In the genomic region with DNA sequence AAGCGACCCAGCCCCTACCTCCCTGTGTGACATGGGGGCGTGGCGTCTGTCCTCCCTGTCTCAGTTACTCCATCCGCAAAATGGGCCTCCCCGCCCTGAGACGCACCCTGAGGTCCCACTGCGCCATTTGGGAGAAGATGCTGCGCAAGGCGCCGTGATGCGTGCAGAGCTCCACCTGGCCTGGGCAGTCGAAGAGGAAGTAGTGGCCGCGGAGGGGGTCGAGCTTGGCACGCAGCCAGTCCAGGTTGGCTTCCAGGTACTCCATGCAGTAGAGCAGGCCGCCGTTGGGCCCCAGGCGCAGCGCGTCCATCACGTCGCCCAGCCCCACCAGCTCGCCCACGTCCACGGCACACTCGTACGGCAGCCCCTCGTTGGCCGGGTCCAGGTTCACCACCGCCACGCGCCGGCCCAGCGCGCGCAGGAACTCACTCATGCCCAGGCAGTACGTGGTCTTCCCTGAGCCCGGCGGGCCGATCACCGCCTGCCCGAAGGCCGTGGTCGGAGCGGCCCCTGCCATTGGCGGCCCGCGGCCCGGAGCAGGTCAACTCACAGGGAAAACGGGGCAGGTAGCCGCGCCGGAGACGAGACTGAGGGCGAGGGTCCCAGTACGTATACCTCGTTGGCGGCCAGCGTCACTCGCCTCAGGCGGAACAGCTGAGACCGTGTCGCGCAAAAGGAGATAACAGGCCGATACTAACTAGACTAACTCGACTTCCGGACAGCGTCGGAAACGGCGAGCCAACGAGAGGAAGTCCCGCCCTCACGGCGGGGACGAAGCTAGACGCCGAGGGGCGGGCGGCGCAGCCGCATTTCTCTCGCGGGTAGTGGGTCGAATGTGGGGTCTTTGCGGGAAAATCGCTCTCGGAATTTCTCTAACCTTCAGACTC, we compare ENCODE assay signal across 8 cellular contexts. TPM values are rescaled to one million over a fixed set of nuclear protein-coding genes. Genes with fewer than 3 reads are reported as not detected.
A peak's percentile ranks its signal among the peaks of the same experiment; 100 is the strongest.
DNase-seq lines count a peak whose midpoint lies in the region; ATAC-seq and TF ChIP-seq lines count a peak whose summit lies in the region.

A gene (minus strand): TSS at position 704 of the 887 bp plus-strand sequence. CDS start 187 bp downstream, at position 517.

- TF ChIP-seq POLR2A in suprapubic skin (IDR thresholded peaks at IDR 0.05), result peak in 1 of 2 donors; percentile 63

- TF ChIP-seq CTCF in GM23338 (conservative IDR thresholded peaks at IDR 0.05; ENCODE audit: low read depth in 2 of 2) (no peak), SK-N-SH (IDR thresholded peaks at IDR 0.05) (no peak), suprapubic skin (IDR thresholded peaks at IDR 0.05) (no peak)

- H4K20me1 ChIP-seq in GM23338 (replicated peaks; ENCODE audit: insufficient read depth), result 0 out of 2 replicates have a peak, but pooled peaks cover 6% of the 10 kb centered on the region
- no peaks in the 10 kb centered on the region; the same call in 1 of the 2 replicates for H4K20me1 ChIP-seq in SK-N-SH (ENCODE audit: insufficient read depth)

- WGBS in SK-N-SH (ENCODE audit: low lambda C conversion rate), result 2% methylated on average over 17 of the region's 89 CpGs
- under 1% methylated on average over 44 of the region's 89 CpGs for WGBS in suprapubic skin

- H3K36me3 ChIP-seq in GM23338 (ENCODE audit: insufficient read depth) (peaks cover 33% of the 10 kb centered on the region), SK-N-SH (replicated peaks in 1 of 2; ENCODE audit: control insufficient read depth in 1 of 2, insufficient read depth in 2 of 2, low read length in 1 of 2) (peaks cover 43 to 47% of the 10 kb centered on the region in 2 experiments), suprapubic skin (peaks cover 65% of the 10 kb centered on the region)

- H3F3A ChIP-seq in GM23338 (replicated peaks; ENCODE audit: low read depth) (peaks cover 26% of the 10 kb centered on the region), SK-N-SH (replicated peaks; ENCODE audit: insufficient read depth) (peaks cover 13% of the 10 kb centered on the region)

- H3K4me2 ChIP-seq in GM23338 (peak within 1 kb of the TSS; percentile 94), SK-N-SH (peak within 1 kb of the TSS; percentile 97)

- H3K4me1 ChIP-seq in GM23338 (ENCODE audit: insufficient read depth) (no peaks in the 10 kb centered on the region), SK-N-SH (ENCODE audit: control insufficient read depth in 1 of 2, insufficient read depth in 2 of 2, low read depth in 1 of 2, low read length in 1 of 2) (peaks cover 0 to 16% of the 10 kb centered on the region in 2 experiments; a peak in 2 of 4 replicates), suprapubic skin (peaks cover 21% of the 10 kb centered on the region)

- TF ChIP-seq EP300 in SK-N-SH (IDR thresholded peaks at IDR 0.05; ENCODE audit: borderline replicate concordance in 1 of 2, low read depth in 1 of 2, low read length in 1 of 2), result no peak
- no peak for TF ChIP-seq EP300 in suprapubic skin (IDR thresholded peaks at IDR 0.05)

- H3K4me1 Mint-ChIP-seq in GM23338, result peaks cover 5% of the 10 kb centered on the region; the same call in 2 of the 3 replicates

- DNase-seq in EL (peak; percentile 76), GM23338 (ENCODE audit: low spot score) (peak; percentile 86), LHCN-M2 (ENCODE audit: low read depth) (peak; percentile 71), SK-N-SH (peak; percentile 93), germinal center (ENCODE audit: low spot score) (peak; percentile 90), occipital lobe (lab: John Stamatoyannopoulos, UW) (peak; percentile 73), suprapubic skin (ENCODE audit: low spot score in 2 of 2) (peak; percentile 79 to 88)
- DNase-seq in activated naive CD4-positive, alpha-beta T cell treated with anti-CD3 and anti-CD28 coated beads, Interleukin-2, amount 50 U/mL, for 16 hours, result peak; percentile 79

- no peaks in the 10 kb centered on the region for H3K9me3 ChIP-seq in SK-N-SH
- H3K9me3 ChIP-seq in suprapubic skin, result no peaks in the 10 kb centered on the region

- peak; percentile 94 for ATAC-seq in GM23338

- no peaks in the 10 kb centered on the region for H3K9me2 ChIP-seq in GM23338 (ENCODE audit: insufficient read depth)
- H3K9me2 ChIP-seq in SK-N-SH, result no peaks in the 10 kb centered on the region

- H3K4me3 ChIP-seq in GM23338, result peak within 1 kb of the TSS; percentile 91
- H3K4me3 ChIP-seq in SK-N-SH (ENCODE audit: low read depth in 2 of 2, low read length in 1 of 2), result peak within 1 kb of the TSS; percentile 87 to 95
- H3K4me3 ChIP-seq in suprapubic skin, result peak within 1 kb of the TSS; percentile 77

- CTCF ChIA-PET in SK-N-SH (lab: Yijun Ruan, JAX), result interaction anchor here (0.8 to 2.0 kb wide), 5 partner anchors 10 to 288 kb away, joined by 3 to 9 read pairs (median 3); a partner anchor contains a TSS

- POLR2A ChIA-PET in SK-N-SH (lab: Yijun Ruan, JAX), result interaction anchor here (0.9 to 1.9 kb wide), 7 partner anchors 10 to 458 kb away, joined by 3 to 17 read pairs (median 4); a partner anchor contains a TSS

- no peak for TF ChIP-seq RAD21 in SK-N-SH (IDR thresholded peaks at IDR 0.05; ENCODE audit: low read length)

- H3K27me3 Mint-ChIP-seq in GM23338 (ENCODE audit: insufficient read depth, low read depth, poor library complexity), result peaks cover 12% of the 10 kb centered on the region

- H3K27ac Mint-ChIP-seq in GM23338, result peak within 1 kb of the TSS; percentile 92

- H2AFZ ChIP-seq in GM23338 (peak within 1 kb of the TSS; percentile 95), SK-N-SH (ENCODE audit: low read depth) (peak within 1 kb of the TSS; percentile 95; the same call in 1 of the 2 replicates)

- peaks cover 61% of the 10 kb centered on the region for H3K36me3 Mint-ChIP-seq in GM23338 (ENCODE audit: low read depth)

- peak within 1 kb of the TSS; percentile 92 for H3K4me3 Mint-ChIP-seq in GM23338

- H3K27ac ChIP-seq in GM23338 (ENCODE audit: low read depth) (peak within 1 kb of the TSS; percentile 84), SK-N-SH (ENCODE audit: low read depth in 2 of 2, low read length in 1 of 2) (peak within 1 kb of the TSS; percentile 84 to 88), suprapubic skin (peak within 1 kb of the TSS; percentile 86)

- no peaks in the 10 kb centered on the region for H3K9me3 Mint-ChIP-seq in GM23338

- H3K9ac ChIP-seq in SK-N-SH, result peak within 1 kb of the TSS; percentile 91

- H3K79me2 ChIP-seq in GM23338 (replicated peaks; ENCODE audit: insufficient read depth), result peaks cover 10% of the 10 kb centered on the region
- peaks cover 40% of the 10 kb centered on the region for H3K79me2 ChIP-seq in SK-N-SH (ENCODE audit: insufficient read depth)

- H3K27me3 ChIP-seq in GM23338 (ENCODE audit: insufficient read depth), result no peaks in the 10 kb centered on the region
- no peaks in the 10 kb centered on the region for H3K27me3 ChIP-seq in SK-N-SH (ENCODE audit: insufficient read depth)
- no peaks in the 10 kb centered on the region for H3K27me3 ChIP-seq in suprapubic skin

TF ChIP-seq in GM23338, 12 proteins besides CTCF, POLR2A, EP300 and RAD21 (continues in another document):
- TF ChIP-seq, protein P1, sequence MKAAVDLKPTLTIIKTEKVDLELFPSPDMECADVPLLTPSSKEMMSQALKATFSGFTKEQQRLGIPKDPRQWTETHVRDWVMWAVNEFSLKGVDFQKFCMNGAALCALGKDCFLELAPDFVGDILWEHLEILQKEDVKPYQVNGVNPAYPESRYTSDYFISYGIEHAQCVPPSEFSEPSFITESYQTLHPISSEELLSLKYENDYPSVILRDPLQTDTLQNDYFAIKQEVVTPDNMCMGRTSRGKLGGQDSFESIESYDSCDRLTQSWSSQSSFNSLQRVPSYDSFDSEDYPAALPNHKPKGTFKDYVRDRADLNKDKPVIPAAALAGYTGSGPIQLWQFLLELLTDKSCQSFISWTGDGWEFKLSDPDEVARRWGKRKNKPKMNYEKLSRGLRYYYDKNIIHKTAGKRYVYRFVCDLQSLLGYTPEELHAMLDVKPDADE (IDR thresholded peaks at IDR 0.05), result peak; percentile 43; the same call in 1 of the 2 replicates

TF ChIP-seq in SK-N-SH, 30 proteins besides CTCF, POLR2A, EP300 and RAD21 (continues in another document):
- TF ChIP-seq NFIC (IDR thresholded peaks at IDR 0.05; ENCODE audit: borderline replicate concordance), result no peak
- no peak for TF ChIP-seq FOXJ3 (CRISPR knock-in tag; IDR thresholded peaks at IDR 0.05)
- no peak for TF ChIP-seq EZH2phosphoT487 (IDR thresholded peaks at IDR 0.05; ENCODE audit: borderline replicate concordance, low read depth)
- peak; percentile 80 for TF ChIP-seq TAF1 (IDR thresholded peaks at IDR 0.05; ENCODE audit: borderline replicate concordance, low read depth, low read length)
- peak; percentile 86 for TF ChIP-seq GATA2 (CRISPR knock-in tag; IDR thresholded peaks at IDR 0.05)
- TF ChIP-seq RCOR1 (IDR thresholded peaks at IDR 0.05; ENCODE audit: low read length), result no peak
- TF ChIP-seq, protein P2, sequence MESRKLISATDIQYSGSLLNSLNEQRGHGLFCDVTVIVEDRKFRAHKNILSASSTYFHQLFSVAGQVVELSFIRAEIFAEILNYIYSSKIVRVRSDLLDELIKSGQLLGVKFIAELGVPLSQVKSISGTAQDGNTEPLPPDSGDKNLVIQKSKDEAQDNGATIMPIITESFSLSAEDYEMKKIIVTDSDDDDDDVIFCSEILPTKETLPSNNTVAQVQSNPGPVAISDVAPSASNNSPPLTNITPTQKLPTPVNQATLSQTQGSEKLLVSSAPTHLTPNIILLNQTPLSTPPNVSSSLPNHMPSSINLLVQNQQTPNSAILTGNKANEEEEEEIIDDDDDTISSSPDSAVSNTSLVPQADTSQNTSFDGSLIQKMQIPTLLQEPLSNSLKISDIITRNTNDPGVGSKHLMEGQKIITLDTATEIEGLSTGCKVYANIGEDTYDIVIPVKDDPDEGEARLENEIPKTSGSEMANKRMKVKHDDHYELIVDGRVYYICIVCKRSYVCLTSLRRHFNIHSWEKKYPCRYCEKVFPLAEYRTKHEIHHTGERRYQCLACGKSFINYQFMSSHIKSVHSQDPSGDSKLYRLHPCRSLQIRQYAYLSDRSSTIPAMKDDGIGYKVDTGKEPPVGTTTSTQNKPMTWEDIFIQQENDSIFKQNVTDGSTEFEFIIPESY (IDR thresholded peaks at IDR 0.05; ENCODE audit: borderline replicate concordance, low read depth), result peak; percentile 65; the same call in 1 of the 2 replicates

RNA-seq across cellular contexts. Expression of the gene that starts here (rescaled TPM):
- total RNA-seq in GM23338 (2014; rRNA removed; shearing (Covaris generic)), result 10.1 and 13.8 TPM in 2 replicates
- polyA plus RNA-seq in GM23338 (2016; fragmentation: Nextera tagmentation; extraction: Ambion mirVana), result 18.2 and 19.4 TPM in 2 replicates
- 10.1 and 12.2 TPM in 2 replicates for total RNA-seq in LHCN-M2 (2014; rRNA removed)
- polyA plus RNA-seq in LHCN-M2 (2012), result 29.3 TPM
- 20.6 and 24.0 TPM in 2 replicates for polyA plus RNA-seq in SK-N-SH (2012; rRNA removed)
- polyA plus RNA-seq in SK-N-SH (2012; cell fraction: cytosol; rRNA removed), result 12.4 and 12.8 TPM in 2 replicates
- polyA plus RNA-seq in SK-N-SH (2012; cell fraction: nucleus; rRNA removed), result 52.1 and 56.1 TPM in 2 replicates
- 11.5 TPM for total RNA-seq in occipital lobe
- total RNA-seq in suprapubic skin, result 10 to 100 TPM; 13.2 to 25.3 (median 18.8) TPM

Comparison
In these comparisons a context has a peak if more than half of its experiments do, and no peak if none do; other contexts are left out.
1. Peak in every context shown above with its lines: DNase-seq, ATAC-seq, H3K4me3 ChIP-seq and H3K27ac ChIP-seq.